Comparison of ENCODE assay signal across 26 cellular contexts in genomic region chr7:23616593-23616992, GRCh38.
"Had no signal": no experiment of that assay in that cellular context is flagged by ENCODE, and none has a peak within 500 bp of the region (broad histone marks: within the 10 kb centered on the region; RNA-seq: fewer than 3 reads in every experiment).

No MANE protein-coding gene starts in this region.

- ATAC-seq: naive thymus-derived CD4-positive, alpha-beta T cell; natural killer cell; psoas muscle; right cardiac atrium; right lobe of liver; stimulated activated memory B cell treated with anti-CD40 and anti-IgM and Interleukin-4, amounts not matched to agents 10 μg/mL and 1 μg/mL and 100 μg/mL, for 72 hours; upper lobe of right lung had no signal

- H3K9me3 ChIP-seq: ovary, suprapubic skin, testis had no signal

- H3K27ac ChIP-seq: neural progenitor cell, ovary, parathyroid adenoma, psoas muscle, right lobe of liver, sigmoid colon, suprapubic skin, testis, tibial artery, transverse colon, upper lobe of right lung, uterus had no signal

- FAIRE-seq: small intestine had no signal

- H3K4me1 ChIP-seq: neural progenitor cell, parathyroid adenoma, psoas muscle, sigmoid colon, suprapubic skin, testis, tibial artery, transverse colon, upper lobe of right lung, uterus had no signal

- H3K4me3 ChIP-seq: neural progenitor cell, ovary, psoas muscle, right lobe of liver, sigmoid colon, suprapubic skin, testis, tibial artery, transverse colon, upper lobe of right lung, uterus had no signal

- H3K9ac ChIP-seq: neural progenitor cell, parathyroid adenoma had no signal

- DNase-seq: naive thymus-derived CD4-positive, alpha-beta T cell; natural killer cell; occipital lobe; ovary; posterior cingulate gyrus; psoas muscle; right cardiac atrium; right lobe of liver; sigmoid colon; small intestine; stimulated activated CD4-positive, alpha-beta T cell treated with anti-CD3 and anti-CD28 coated beads, Interleukin-15, amount 100 ng/mL, for 24 hours; stimulated activated CD4-positive, alpha-beta T cell treated with anti-CD3 and anti-CD28 coated beads, Interleukin-2, amount 100 ng/mL, for 24 hours; stimulated activated CD4-positive, alpha-beta T cell treated with anti-CD3 and anti-CD28 coated beads, Interleukin-2, amount 100 ng/mL, for 48 hours; stimulated activated CD4-positive, alpha-beta T cell treated with anti-CD3 and anti-CD28 coated beads, Interleukin-4, amount 100 ng/mL, for 4 hours; stimulated activated CD8-positive, alpha-beta memory T cell treated with anti-CD3 and anti-CD28 coated beads, Interleukin-4, amount 100 ng/mL, for 48 hours; stimulated activated naive CD4-positive, alpha-beta T cell; substantia nigra; testis; tibial artery; transverse colon; upper lobe of right lung; uterus had no signal

- H2AFZ ChIP-seq: neural progenitor cell, parathyroid adenoma had no signal

- H3K27me3 ChIP-seq: neural progenitor cell, ovary, right lobe of liver, sigmoid colon, suprapubic skin, testis, tibial artery, transverse colon, upper lobe of right lung, uterus had no signal

- H3K36me3 ChIP-seq: neural progenitor cell, ovary, right lobe of liver, upper lobe of right lung, uterus had no signal

- H3K4me2 ChIP-seq: neural progenitor cell had no signal
